Comparison of ENCODE assay signal across 17 cellular contexts in genomic region chr17:29927546-29927945, GRCh38. TPM values are rescaled to one million over a fixed set of nuclear protein-coding genes. Genes with fewer than 3 reads are reported as not detected.
DNase-seq lines count a peak whose midpoint lies in the region; ATAC-seq, FAIRE-seq and TF ChIP-seq lines count a peak whose summit lies in the region.
"Had no signal": no experiment of that assay in that cellular context is flagged by ENCODE, and none has a peak within 500 bp of the region (broad histone marks: within the 10 kb centered on the region; RNA-seq: fewer than 3 reads in every experiment).

No MANE protein-coding gene starts in this region.

- POLR2A ChIA-PET in PC-9 (lab: Charles Lee; ENCODE audit: unreplicated experiment) = interaction anchor here (0.6 to 0.7 kb wide), 2 partner anchors 159 to 545 kb away, joined by 4 to 5 read pairs; no protein-coding TSS in a partner anchor
- POLR2A ChIA-PET in endothelial cell of umbilical vein (lab: Charles Lee) = no interaction called here

- peaks cover 12% of the 10 kb centered on the region for H3K36me3 Mint-ChIP-seq in stimulated activated effector memory CD8-positive, alpha-beta T cell treated with anti-CD3 and anti-CD28 coated beads, Interleukin-12 subunit alpha, Interleukin-12 subunit beta, amount 100 ng/mL, for 72 hours

- FAIRE-seq in endothelial cell of umbilical vein (lab: Jason Lieb, UNC) (peak; percentile 89), urothelium cell line (lab: Jason Lieb, UNC) (no peak)

- peaks cover 26% of the 10 kb centered on the region for H3K4me1 Mint-ChIP-seq in stimulated activated effector memory CD8-positive, alpha-beta T cell treated with anti-CD3 and anti-CD28 coated beads, Interleukin-12 subunit alpha, Interleukin-12 subunit beta, amount 100 ng/mL, for 72 hours

- H3K4me1 ChIP-seq in cardiac muscle cell (ENCODE audit: low read depth) (peaks cover 35% of the 10 kb centered on the region), PC-9 (replicated peaks; ENCODE audit: insufficient read depth) (peaks cover 32% of the 10 kb centered on the region), endothelial cell of umbilical vein (ENCODE audit: control insufficient read depth, extremely low read depth, insufficient read depth, low read length) (peaks cover 34% of the 10 kb centered on the region)

- H3K79me2 ChIP-seq in PC-9 (ENCODE audit: low read depth) = peaks cover 70% of the 10 kb centered on the region
- peaks cover 53% of the 10 kb centered on the region for H3K79me2 ChIP-seq in endothelial cell of umbilical vein (ENCODE audit: control insufficient read depth, insufficient read depth, low read length)

- H3K9me3 Mint-ChIP-seq in stimulated activated effector memory CD8-positive, alpha-beta T cell treated with anti-CD3 and anti-CD28 coated beads, Interleukin-12 subunit alpha, Interleukin-12 subunit beta, amount 100 ng/mL, for 72 hours = no peaks in the 10 kb centered on the region
- H3K9me3 Mint-ChIP-seq: activated B cell treated with CpG ODN at 0.5 μM for 24 hours; effector memory CD8-positive, alpha-beta T cell had no signal

- H3K9me1 ChIP-seq in endothelial cell of umbilical vein (replicated peaks; ENCODE audit: control insufficient read depth, extremely low read depth, insufficient read depth, low read length) = no peaks in the 10 kb centered on the region

- H3K4me2 ChIP-seq in PC-9 (peak overlapping the region; percentile 95), endothelial cell of umbilical vein (ENCODE audit: insufficient read depth, low read length) (peak overlapping the region; percentile 35)

- H4K20me1 ChIP-seq in PC-9 (ENCODE audit: insufficient read depth) (0 out of 2 replicates have a peak, but pooled peaks cover 3% of the 10 kb centered on the region), endothelial cell of umbilical vein (replicated peaks; ENCODE audit: control insufficient read depth, extremely low read depth, insufficient read depth, low read length) (no peaks in the 10 kb centered on the region)

- H3K27ac ChIP-seq in cardiac muscle cell = no peak overlapping the region
- H3K27ac ChIP-seq in PC-9 = no peak overlapping the region
- no peak overlapping the region for H3K27ac ChIP-seq in endothelial cell of umbilical vein (ENCODE audit: insufficient read depth, low read depth, low read length)

- intact Hi-C loops in Right ventricle myocardium superior (cut with DNase I) = loop anchor here (10.0 kb wide), 1 partner anchor 63 kb away; no protein-coding TSS in a partner anchor
- intact Hi-C loops in PC-9 (cut with micrococcal nuclease; ENCODE audit: unreplicated experiment) = no loop called here
- intact Hi-C loops in endothelial cell of umbilical vein (cut with micrococcal nuclease) = no loop called here

- TF ChIP-seq POLR2A in endothelial cell of umbilical vein (IDR thresholded peaks at IDR 0.05; ENCODE audit: low read depth, low read length) = peak; percentile 24

- no peaks in the 10 kb centered on the region for H3K9me2 ChIP-seq in PC-9 (ENCODE audit: insufficient read depth)

- BruUV-seq in PC-9 (replicated peaks; lab: Mats Ljungman, UMichigan) = no TSS peak
- no TSS peak for BruUV-seq in endothelial cell of umbilical vein (replicated peaks; lab: Mats Ljungman, UMichigan)

- H3F3A ChIP-seq in PC-9 (ENCODE audit: insufficient read depth, low read depth) = peaks cover 20% of the 10 kb centered on the region; the same call in 1 of the 2 replicates

- no peak overlapping the region for H3K9ac ChIP-seq in endothelial cell of umbilical vein (replicated peaks; ENCODE audit: extremely low read depth, insufficient read depth, low read length)

- dilution Hi-C loops in endothelial cell of umbilical vein (cut with MboI; ENCODE audit: extremely low pct_ligation_motif_present, low sequenced_read_pairs) = no loop called here

- DNase-seq in cardiac muscle cell (ENCODE audit: low read depth in 1 of 2, low spot score in 1 of 2) (peak in 1 of 2 donors; percentile 47), Right ventricle myocardium superior (no peak), PC-9 (no peak), endothelial cell of umbilical vein (ENCODE audit: low read depth, low spot score) (peak; percentile 86), urothelium cell line (ENCODE audit: low spot score) (no peak)
- DNase-seq in stimulated activated effector memory CD8-positive, alpha-beta T cell treated with anti-CD3 and anti-CD28 coated beads, Interleukin-12 subunit alpha, Interleukin-12 subunit beta, amount 100 ng/mL, for 72 hours (ENCODE audit: low spot score in 2 of 2) = no peak
- DNase-seq: activated B cell treated with CpG ODN at 0.5 μM for 24 hours; amniotic stem cell; BE2C; effector memory CD8-positive, alpha-beta T cell; GDM1; NCI-H2171 treated with DMSO at 0.1 percent for 48 hours; posterior cingulate gyrus; stimulated activated CD4-positive, alpha-beta T cell treated with anti-CD3 and anti-CD28 coated beads, Interleukin-4, amount 100 ng/mL, for 1 hour; stimulated activated naive CD8-positive, alpha-beta T cell treated with anti-CD3 and anti-CD28 coated beads, Interleukin-15, Interleukin-2, amounts not matched to agents 100 U/mL and 50 U/mL, for 24 hours had no signal

- H3K27me3 ChIP-seq in cardiac muscle cell = no peaks in the 10 kb centered on the region
- no peaks in the 10 kb centered on the region for H3K27me3 ChIP-seq in PC-9 (ENCODE audit: insufficient read depth, low read depth)
- no peaks in the 10 kb centered on the region for H3K27me3 ChIP-seq in endothelial cell of umbilical vein (ENCODE audit: control insufficient read depth in 2 of 2, insufficient read depth in 2 of 2, low read length in 2 of 2)
- H3K27me3 ChIP-seq: BE2C had no signal

- peak overlapping the region; percentile 10 for H3K27ac Mint-ChIP-seq in stimulated activated effector memory CD8-positive, alpha-beta T cell treated with anti-CD3 and anti-CD28 coated beads, Interleukin-12 subunit alpha, Interleukin-12 subunit beta, amount 100 ng/mL, for 72 hours
- H3K27ac Mint-ChIP-seq: effector memory CD8-positive, alpha-beta T cell had no signal

- TF ChIP-seq CTCF in cardiac muscle cell (IDR thresholded peaks at IDR 0.05; ENCODE audit: low read depth, low read length) (no peak), PC-9 (conservative IDR thresholded peaks at IDR 0.05) (no peak), endothelial cell of umbilical vein (IDR thresholded peaks at IDR 0.05; ENCODE audit: extremely low read depth in 1 of 2, insufficient read depth in 1 of 2, low read depth in 1 of 2, low read length in 2 of 2) (no peak)

- H3K4me3 ChIP-seq in cardiac muscle cell (peak overlapping the region; percentile 64), PC-9 (peak overlapping the region; percentile 73; the same call in 1 of the 2 replicates), endothelial cell of umbilical vein (replicated peaks in 1 of 3; ENCODE audit: insufficient read depth in 1 of 3, low read depth in 1 of 3, low read length in 3 of 3) (peak overlapping the region in 1 of 3 experiments; percentile 43)

- ATAC-seq in Right ventricle myocardium superior (ENCODE audit: poor library complexity) (no peak), GM18519 (IDR thresholded peaks at IDR 0.05; ENCODE audit: low FRiP score, unreplicated experiment) (no peak), HG03354 (IDR thresholded peaks at IDR 0.05; ENCODE audit: poor library complexity, severe bottlenecking, unreplicated experiment) (no peak)
- ATAC-seq in stimulated activated effector memory CD8-positive, alpha-beta T cell treated with anti-CD3 and anti-CD28 coated beads, Interleukin-12 subunit alpha, Interleukin-12 subunit beta, amount 100 ng/mL, for 72 hours = no peak
- ATAC-seq: effector memory CD8-positive, alpha-beta T cell; stimulated activated naive CD8-positive, alpha-beta T cell treated with anti-CD3 and anti-CD28 coated beads, Interleukin-15, Interleukin-2, amounts not matched to agents 100 U/mL and 50 U/mL, for 24 hours had no signal

- no peaks in the 10 kb centered on the region for H3K9me3 ChIP-seq in cardiac muscle cell (ENCODE audit: low read depth)
- no peaks in the 10 kb centered on the region for H3K9me3 ChIP-seq in PC-9 (ENCODE audit: insufficient read depth, low read depth)
- H3K9me3 ChIP-seq in endothelial cell of umbilical vein (replicated peaks; ENCODE audit: control insufficient read depth, insufficient read depth, low read length) = no peaks in the 10 kb centered on the region
- H3K9me3 ChIP-seq: BE2C had no signal

- H3K36me3 ChIP-seq in cardiac muscle cell (no peaks in the 10 kb centered on the region), PC-9 (ENCODE audit: low read depth) (no peaks in the 10 kb centered on the region), endothelial cell of umbilical vein (ENCODE audit: control insufficient read depth in 2 of 2, extremely low read depth in 1 of 2, insufficient read depth in 2 of 2, low read length in 2 of 2) (peaks cover 2% of the 10 kb centered on the region in 2 experiments)
- H3K36me3 ChIP-seq: BE2C had no signal

- H2AFZ ChIP-seq in PC-9 = no peak overlapping the region
- no peak overlapping the region for H2AFZ ChIP-seq in endothelial cell of umbilical vein (ENCODE audit: low read depth, low read length)

- CTCF ChIA-PET in PC-9 (lab: Charles Lee) = no interaction called here
- CTCF ChIA-PET in endothelial cell of umbilical vein (lab: Charles Lee) = interaction anchor here (0.7 to 9.9 kb wide), 15 partner anchors 8 to 310 kb away, joined by 3 to 428 read pairs (median 4); no protein-coding TSS in a partner anchor

- no peak overlapping the region for H3K4me3 Mint-ChIP-seq in stimulated activated effector memory CD8-positive, alpha-beta T cell treated with anti-CD3 and anti-CD28 coated beads, Interleukin-12 subunit alpha, Interleukin-12 subunit beta, amount 100 ng/mL, for 72 hours
- H3K4me3 Mint-ChIP-seq: activated B cell treated with CpG ODN at 0.5 μM for 24 hours had no signal

RNA-seq across cellular contexts. Expression of gene SSH2, which starts 2.5 kb away (rescaled TPM):
- total RNA-seq in cardiac muscle cell = 25.8 and 32.4 TPM in 2 replicates
- polyA plus RNA-seq in cardiac muscle cell = 36.7 and 43.2 TPM in 2 replicates
- 31.3 TPM for total RNA-seq in Right ventricle myocardium superior
- total RNA-seq in PC-9 (2021) = 30.3 and 45.1 TPM in 2 replicates
- 52.1 and 60.9 TPM in 2 replicates for total RNA-seq in endothelial cell of umbilical vein
- polyA plus RNA-seq in endothelial cell of umbilical vein = 23.2 and 24.6 TPM in 2 replicates
- polyA plus RNA-seq in endothelial cell of umbilical vein (2011; cell fraction: cytosol; rRNA removed) = 23.7 and 24.2 TPM in 2 replicates
- polyA plus RNA-seq in endothelial cell of umbilical vein (2011; cell fraction: nucleus; rRNA removed) = 58.4 and 66.2 TPM in 2 replicates
- polyA plus RNA-seq in endothelial cell of umbilical vein (2012) = 36.7 and 46.6 TPM in 2 replicates
- polyA minus RNA-seq in endothelial cell of umbilical vein = 97.4 and 99.7 TPM in 2 replicates
- polyA minus RNA-seq in endothelial cell of umbilical vein (2011; cell fraction: cytosol; rRNA and poly(A)+ RNA removed) = 24.4 TPM
- polyA minus RNA-seq in endothelial cell of umbilical vein (2011; cell fraction: nucleus; rRNA and poly(A)+ RNA removed) = 92.7 and 120 TPM in 2 replicates

RNA-seq across cellular contexts. Expression of gene EFCAB5, which starts 13.9 kb away (rescaled TPM):
- total RNA-seq in cardiac muscle cell (0.12 and 0.88 TPM in 2 replicates), Right ventricle myocardium superior (not detected), PC-9 (2021) (1.4 and 1.5 TPM in 2 replicates), endothelial cell of umbilical vein (0.40 and 0.44 TPM in 2 replicates)
- polyA plus RNA-seq in cardiac muscle cell (1.2 and 1.5 TPM in 2 replicates), endothelial cell of umbilical vein (0.03 and 0.04 TPM in 2 replicates)
- 0.08 and 0.26 TPM in 2 replicates for polyA plus RNA-seq in endothelial cell of umbilical vein (2011; cell fraction: cytosol; rRNA removed)
- polyA plus RNA-seq in endothelial cell of umbilical vein (2011; cell fraction: nucleus; rRNA removed) = 0.57 and 1.0 TPM in 2 replicates
- 0.54 and 0.59 TPM in 2 replicates for polyA plus RNA-seq in endothelial cell of umbilical vein (2012)
- not detected in 2 replicates for polyA minus RNA-seq in endothelial cell of umbilical vein
- polyA minus RNA-seq in endothelial cell of umbilical vein (2011; cell fraction: cytosol; rRNA and poly(A)+ RNA removed) = not detected
- 0.58 and 0.87 TPM in 2 replicates for polyA minus RNA-seq in endothelial cell of umbilical vein (2011; cell fraction: nucleus; rRNA and poly(A)+ RNA removed)
